In the genomic region with DNA sequence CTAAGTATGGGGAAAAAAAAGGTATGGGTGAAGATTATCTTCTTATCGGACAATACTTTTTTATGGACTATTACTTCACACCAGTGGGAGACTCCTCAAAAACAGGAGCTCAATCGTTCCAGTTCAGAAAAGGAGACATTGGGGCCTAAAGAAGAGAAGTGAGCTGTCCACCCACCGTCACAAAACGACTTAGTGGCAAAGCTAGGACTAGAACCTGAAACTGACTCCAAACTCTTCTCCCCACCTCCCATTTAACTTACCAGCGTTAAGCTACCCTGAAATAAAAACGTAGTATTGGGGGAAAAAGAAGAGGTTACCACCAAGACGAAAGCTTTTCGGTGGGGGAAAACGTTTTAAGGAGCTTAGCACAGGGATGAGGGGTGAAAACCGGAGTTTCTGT, we compare ENCODE assay signal across 2 cellular contexts.
TF ChIP-seq lines count a peak whose summit lies in the region.

No MANE protein-coding gene starts in this region.

TF ChIP-seq in HCT116, 20 proteins besides CTCF, POLR2A, EP300 and RAD21 (continued from another document):
- TF ChIP-seq SRF (IDR thresholded peaks at IDR 0.05; ENCODE audit: low read depth), result no peak
- no peak for TF ChIP-seq POLR2AphosphoS5 (IDR thresholded peaks at IDR 0.05; ENCODE audit: low read depth, low read length)
- no peak for TF ChIP-seq ZNF274 (IDR thresholded peaks at IDR 0.05; ENCODE audit: low read depth, low read length)
- no peak for TF ChIP-seq SP1 (IDR thresholded peaks at IDR 0.05; ENCODE audit: low read depth)
- TF ChIP-seq ZFX (IDR thresholded peaks at IDR 0.05), result no peak
- no peak for TF ChIP-seq EZH2phosphoT487 (IDR thresholded peaks at IDR 0.05; ENCODE audit: borderline replicate concordance)
- TF ChIP-seq, protein P1, sequence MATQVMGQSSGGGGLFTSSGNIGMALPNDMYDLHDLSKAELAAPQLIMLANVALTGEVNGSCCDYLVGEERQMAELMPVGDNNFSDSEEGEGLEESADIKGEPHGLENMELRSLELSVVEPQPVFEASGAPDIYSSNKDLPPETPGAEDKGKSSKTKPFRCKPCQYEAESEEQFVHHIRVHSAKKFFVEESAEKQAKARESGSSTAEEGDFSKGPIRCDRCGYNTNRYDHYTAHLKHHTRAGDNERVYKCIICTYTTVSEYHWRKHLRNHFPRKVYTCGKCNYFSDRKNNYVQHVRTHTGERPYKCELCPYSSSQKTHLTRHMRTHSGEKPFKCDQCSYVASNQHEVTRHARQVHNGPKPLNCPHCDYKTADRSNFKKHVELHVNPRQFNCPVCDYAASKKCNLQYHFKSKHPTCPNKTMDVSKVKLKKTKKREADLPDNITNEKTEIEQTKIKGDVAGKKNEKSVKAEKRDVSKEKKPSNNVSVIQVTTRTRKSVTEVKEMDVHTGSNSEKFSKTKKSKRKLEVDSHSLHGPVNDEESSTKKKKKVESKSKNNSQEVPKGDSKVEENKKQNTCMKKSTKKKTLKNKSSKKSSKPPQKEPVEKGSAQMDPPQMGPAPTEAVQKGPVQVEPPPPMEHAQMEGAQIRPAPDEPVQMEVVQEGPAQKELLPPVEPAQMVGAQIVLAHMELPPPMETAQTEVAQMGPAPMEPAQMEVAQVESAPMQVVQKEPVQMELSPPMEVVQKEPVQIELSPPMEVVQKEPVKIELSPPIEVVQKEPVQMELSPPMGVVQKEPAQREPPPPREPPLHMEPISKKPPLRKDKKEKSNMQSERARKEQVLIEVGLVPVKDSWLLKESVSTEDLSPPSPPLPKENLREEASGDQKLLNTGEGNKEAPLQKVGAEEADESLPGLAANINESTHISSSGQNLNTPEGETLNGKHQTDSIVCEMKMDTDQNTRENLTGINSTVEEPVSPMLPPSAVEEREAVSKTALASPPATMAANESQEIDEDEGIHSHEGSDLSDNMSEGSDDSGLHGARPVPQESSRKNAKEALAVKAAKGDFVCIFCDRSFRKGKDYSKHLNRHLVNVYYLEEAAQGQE (IDR thresholded peaks at IDR 0.05; ENCODE audit: low read depth), result no peak
- no peak for TF ChIP-seq EZH2 (IDR thresholded peaks at IDR 0.05)
- no peak for TF ChIP-seq SIN3A (IDR thresholded peaks at IDR 0.05; ENCODE audit: low read depth)
- TF ChIP-seq CBX3 (IDR thresholded peaks at IDR 0.05; ENCODE audit: low read depth), result no peak

TF ChIP-seq in WTC11, 78 proteins besides CTCF, POLR2A, EP300 and RAD21 (continued from another document):
- TF ChIP-seq, protein P2, sequence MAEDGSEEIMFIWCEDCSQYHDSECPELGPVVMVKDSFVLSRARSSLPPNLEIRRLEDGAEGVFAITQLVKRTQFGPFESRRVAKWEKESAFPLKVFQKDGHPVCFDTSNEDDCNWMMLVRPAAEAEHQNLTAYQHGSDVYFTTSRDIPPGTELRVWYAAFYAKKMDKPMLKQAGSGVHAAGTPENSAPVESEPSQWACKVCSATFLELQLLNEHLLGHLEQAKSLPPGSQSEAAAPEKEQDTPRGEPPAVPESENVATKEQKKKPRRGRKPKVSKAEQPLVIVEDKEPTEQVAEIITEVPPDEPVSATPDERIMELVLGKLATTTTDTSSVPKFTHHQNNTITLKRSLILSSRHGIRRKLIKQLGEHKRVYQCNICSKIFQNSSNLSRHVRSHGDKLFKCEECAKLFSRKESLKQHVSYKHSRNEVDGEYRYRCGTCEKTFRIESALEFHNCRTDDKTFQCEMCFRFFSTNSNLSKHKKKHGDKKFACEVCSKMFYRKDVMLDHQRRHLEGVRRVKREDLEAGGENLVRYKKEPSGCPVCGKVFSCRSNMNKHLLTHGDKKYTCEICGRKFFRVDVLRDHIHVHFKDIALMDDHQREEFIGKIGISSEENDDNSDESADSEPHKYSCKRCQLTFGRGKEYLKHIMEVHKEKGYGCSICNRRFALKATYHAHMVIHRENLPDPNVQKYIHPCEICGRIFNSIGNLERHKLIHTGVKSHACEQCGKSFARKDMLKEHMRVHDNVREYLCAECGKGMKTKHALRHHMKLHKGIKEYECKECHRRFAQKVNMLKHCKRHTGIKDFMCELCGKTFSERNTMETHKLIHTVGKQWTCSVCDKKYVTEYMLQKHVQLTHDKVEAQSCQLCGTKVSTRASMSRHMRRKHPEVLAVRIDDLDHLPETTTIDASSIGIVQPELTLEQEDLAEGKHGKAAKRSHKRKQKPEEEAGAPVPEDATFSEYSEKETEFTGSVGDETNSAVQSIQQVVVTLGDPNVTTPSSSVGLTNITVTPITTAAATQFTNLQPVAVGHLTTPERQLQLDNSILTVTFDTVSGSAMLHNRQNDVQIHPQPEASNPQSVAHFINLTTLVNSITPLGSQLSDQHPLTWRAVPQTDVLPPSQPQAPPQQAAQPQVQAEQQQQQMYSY (CRISPR knock-in tag; IDR thresholded peaks at IDR 0.05), result no peak
- TF ChIP-seq, protein P3, sequence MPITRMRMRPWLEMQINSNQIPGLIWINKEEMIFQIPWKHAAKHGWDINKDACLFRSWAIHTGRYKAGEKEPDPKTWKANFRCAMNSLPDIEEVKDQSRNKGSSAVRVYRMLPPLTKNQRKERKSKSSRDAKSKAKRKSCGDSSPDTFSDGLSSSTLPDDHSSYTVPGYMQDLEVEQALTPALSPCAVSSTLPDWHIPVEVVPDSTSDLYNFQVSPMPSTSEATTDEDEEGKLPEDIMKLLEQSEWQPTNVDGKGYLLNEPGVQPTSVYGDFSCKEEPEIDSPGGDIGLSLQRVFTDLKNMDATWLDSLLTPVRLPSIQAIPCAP (CRISPR knock-in tag; IDR thresholded peaks at IDR 0.05), result no peak
- TF ChIP-seq, protein P4, sequence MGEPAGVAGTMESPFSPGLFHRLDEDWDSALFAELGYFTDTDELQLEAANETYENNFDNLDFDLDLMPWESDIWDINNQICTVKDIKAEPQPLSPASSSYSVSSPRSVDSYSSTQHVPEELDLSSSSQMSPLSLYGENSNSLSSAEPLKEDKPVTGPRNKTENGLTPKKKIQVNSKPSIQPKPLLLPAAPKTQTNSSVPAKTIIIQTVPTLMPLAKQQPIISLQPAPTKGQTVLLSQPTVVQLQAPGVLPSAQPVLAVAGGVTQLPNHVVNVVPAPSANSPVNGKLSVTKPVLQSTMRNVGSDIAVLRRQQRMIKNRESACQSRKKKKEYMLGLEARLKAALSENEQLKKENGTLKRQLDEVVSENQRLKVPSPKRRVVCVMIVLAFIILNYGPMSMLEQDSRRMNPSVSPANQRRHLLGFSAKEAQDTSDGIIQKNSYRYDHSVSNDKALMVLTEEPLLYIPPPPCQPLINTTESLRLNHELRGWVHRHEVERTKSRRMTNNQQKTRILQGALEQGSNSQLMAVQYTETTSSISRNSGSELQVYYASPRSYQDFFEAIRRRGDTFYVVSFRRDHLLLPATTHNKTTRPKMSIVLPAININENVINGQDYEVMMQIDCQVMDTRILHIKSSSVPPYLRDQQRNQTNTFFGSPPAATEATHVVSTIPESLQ (CRISPR knock-in tag; IDR thresholded peaks at IDR 0.05), result no peak
- TF ChIP-seq, protein P5, sequence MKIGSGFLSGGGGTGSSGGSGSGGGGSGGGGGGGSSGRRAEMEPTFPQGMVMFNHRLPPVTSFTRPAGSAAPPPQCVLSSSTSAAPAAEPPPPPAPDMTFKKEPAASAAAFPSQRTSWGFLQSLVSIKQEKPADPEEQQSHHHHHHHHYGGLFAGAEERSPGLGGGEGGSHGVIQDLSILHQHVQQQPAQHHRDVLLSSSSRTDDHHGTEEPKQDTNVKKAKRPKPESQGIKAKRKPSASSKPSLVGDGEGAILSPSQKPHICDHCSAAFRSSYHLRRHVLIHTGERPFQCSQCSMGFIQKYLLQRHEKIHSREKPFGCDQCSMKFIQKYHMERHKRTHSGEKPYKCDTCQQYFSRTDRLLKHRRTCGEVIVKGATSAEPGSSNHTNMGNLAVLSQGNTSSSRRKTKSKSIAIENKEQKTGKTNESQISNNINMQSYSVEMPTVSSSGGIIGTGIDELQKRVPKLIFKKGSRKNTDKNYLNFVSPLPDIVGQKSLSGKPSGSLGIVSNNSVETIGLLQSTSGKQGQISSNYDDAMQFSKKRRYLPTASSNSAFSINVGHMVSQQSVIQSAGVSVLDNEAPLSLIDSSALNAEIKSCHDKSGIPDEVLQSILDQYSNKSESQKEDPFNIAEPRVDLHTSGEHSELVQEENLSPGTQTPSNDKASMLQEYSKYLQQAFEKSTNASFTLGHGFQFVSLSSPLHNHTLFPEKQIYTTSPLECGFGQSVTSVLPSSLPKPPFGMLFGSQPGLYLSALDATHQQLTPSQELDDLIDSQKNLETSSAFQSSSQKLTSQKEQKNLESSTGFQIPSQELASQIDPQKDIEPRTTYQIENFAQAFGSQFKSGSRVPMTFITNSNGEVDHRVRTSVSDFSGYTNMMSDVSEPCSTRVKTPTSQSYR (CRISPR knock-in tag; IDR thresholded peaks at IDR 0.05), result no peak
- TF ChIP-seq NFATC4 (CRISPR knock-in tag; IDR thresholded peaks at IDR 0.05) (no peak), ZBTB21 (CRISPR knock-in tag; IDR thresholded peaks at IDR 0.05; ENCODE audit: borderline replicate concordance) (no peak), ZNF416 (CRISPR knock-in tag; IDR thresholded peaks at IDR 0.05) (no peak), SP1 (CRISPR knock-in tag; conservative IDR thresholded peaks at IDR 0.05) (no peak), CBFB (CRISPR knock-in tag; IDR thresholded peaks at IDR 0.05; ENCODE audit: low read depth) (no peak)
- TF ChIP-seq, protein P6, sequence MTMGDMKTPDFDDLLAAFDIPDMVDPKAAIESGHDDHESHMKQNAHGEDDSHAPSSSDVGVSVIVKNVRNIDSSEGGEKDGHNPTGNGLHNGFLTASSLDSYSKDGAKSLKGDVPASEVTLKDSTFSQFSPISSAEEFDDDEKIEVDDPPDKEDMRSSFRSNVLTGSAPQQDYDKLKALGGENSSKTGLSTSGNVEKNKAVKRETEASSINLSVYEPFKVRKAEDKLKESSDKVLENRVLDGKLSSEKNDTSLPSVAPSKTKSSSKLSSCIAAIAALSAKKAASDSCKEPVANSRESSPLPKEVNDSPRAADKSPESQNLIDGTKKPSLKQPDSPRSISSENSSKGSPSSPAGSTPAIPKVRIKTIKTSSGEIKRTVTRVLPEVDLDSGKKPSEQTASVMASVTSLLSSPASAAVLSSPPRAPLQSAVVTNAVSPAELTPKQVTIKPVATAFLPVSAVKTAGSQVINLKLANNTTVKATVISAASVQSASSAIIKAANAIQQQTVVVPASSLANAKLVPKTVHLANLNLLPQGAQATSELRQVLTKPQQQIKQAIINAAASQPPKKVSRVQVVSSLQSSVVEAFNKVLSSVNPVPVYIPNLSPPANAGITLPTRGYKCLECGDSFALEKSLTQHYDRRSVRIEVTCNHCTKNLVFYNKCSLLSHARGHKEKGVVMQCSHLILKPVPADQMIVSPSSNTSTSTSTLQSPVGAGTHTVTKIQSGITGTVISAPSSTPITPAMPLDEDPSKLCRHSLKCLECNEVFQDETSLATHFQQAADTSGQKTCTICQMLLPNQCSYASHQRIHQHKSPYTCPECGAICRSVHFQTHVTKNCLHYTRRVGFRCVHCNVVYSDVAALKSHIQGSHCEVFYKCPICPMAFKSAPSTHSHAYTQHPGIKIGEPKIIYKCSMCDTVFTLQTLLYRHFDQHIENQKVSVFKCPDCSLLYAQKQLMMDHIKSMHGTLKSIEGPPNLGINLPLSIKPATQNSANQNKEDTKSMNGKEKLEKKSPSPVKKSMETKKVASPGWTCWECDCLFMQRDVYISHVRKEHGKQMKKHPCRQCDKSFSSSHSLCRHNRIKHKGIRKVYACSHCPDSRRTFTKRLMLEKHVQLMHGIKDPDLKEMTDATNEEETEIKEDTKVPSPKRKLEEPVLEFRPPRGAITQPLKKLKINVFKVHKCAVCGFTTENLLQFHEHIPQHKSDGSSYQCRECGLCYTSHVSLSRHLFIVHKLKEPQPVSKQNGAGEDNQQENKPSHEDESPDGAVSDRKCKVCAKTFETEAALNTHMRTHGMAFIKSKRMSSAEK (CRISPR knock-in tag; IDR thresholded peaks at IDR 0.05; ENCODE audit: borderline replicate concordance), result no peak
- TF ChIP-seq, protein P7, sequence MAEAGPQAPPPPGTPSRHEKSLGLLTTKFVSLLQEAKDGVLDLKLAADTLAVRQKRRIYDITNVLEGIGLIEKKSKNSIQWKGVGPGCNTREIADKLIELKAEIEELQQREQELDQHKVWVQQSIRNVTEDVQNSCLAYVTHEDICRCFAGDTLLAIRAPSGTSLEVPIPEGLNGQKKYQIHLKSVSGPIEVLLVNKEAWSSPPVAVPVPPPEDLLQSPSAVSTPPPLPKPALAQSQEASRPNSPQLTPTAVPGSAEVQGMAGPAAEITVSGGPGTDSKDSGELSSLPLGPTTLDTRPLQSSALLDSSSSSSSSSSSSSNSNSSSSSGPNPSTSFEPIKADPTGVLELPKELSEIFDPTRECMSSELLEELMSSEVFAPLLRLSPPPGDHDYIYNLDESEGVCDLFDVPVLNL (CRISPR knock-in tag; IDR thresholded peaks at IDR 0.05; ENCODE audit: borderline replicate concordance, low read depth), result no peak
- TF ChIP-seq, protein P8, sequence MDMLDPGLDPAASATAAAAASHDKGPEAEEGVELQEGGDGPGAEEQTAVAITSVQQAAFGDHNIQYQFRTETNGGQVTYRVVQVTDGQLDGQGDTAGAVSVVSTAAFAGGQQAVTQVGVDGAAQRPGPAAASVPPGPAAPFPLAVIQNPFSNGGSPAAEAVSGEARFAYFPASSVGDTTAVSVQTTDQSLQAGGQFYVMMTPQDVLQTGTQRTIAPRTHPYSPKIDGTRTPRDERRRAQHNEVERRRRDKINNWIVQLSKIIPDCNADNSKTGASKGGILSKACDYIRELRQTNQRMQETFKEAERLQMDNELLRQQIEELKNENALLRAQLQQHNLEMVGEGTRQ (CRISPR knock-in tag; IDR thresholded peaks at IDR 0.05), result no peak
- TF ChIP-seq, protein P9, sequence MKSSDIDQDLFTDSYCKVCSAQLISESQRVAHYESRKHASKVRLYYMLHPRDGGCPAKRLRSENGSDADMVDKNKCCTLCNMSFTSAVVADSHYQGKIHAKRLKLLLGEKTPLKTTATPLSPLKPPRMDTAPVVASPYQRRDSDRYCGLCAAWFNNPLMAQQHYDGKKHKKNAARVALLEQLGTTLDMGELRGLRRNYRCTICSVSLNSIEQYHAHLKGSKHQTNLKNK (CRISPR knock-in tag; IDR thresholded peaks at IDR 0.05), result no peak
- TF ChIP-seq, protein P10, sequence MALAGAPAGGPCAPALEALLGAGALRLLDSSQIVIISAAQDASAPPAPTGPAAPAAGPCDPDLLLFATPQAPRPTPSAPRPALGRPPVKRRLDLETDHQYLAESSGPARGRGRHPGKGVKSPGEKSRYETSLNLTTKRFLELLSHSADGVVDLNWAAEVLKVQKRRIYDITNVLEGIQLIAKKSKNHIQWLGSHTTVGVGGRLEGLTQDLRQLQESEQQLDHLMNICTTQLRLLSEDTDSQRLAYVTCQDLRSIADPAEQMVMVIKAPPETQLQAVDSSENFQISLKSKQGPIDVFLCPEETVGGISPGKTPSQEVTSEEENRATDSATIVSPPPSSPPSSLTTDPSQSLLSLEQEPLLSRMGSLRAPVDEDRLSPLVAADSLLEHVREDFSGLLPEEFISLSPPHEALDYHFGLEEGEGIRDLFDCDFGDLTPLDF (CRISPR knock-in tag; IDR thresholded peaks at IDR 0.05), result no peak
- TF ChIP-seq, protein P11, sequence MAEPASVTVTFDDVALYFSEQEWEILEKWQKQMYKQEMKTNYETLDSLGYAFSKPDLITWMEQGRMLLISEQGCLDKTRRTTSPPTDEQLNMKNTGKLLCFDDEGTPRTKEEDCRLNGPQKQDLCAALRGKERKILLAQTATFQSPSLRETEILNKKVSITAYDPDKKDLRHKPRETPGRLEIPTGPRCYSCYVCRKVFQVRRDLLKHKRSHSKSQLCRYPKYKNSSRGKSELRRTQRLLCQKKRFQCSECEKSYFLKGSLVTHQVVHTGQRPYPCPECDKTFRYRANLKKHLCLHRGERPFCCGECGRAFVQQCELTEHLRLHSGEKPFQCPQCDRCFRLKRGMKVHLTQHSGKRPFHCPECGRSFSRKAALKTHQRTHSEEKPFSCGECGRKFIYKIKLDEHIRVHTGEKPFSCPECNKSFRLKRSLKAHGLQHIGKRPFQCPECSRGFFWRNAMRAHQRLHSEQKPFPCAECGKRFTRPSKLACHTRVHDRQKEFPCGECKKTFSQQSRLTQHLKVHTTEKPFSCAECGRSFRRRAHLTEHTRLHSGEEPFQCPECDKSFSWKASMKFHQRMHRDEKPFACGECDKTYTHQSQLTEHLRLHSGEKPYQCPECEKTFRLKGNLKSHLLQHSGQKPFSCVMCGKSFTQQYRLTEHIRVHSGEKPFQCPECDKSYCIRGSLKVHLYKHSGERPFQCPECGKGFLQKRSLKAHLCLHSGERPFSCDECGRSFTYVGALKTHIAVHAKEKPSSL (CRISPR knock-in tag; conservative IDR thresholded peaks at IDR 0.05), result no peak
